Comparison of ENCODE assay signal across 15 cellular contexts in the genomic region with DNA sequence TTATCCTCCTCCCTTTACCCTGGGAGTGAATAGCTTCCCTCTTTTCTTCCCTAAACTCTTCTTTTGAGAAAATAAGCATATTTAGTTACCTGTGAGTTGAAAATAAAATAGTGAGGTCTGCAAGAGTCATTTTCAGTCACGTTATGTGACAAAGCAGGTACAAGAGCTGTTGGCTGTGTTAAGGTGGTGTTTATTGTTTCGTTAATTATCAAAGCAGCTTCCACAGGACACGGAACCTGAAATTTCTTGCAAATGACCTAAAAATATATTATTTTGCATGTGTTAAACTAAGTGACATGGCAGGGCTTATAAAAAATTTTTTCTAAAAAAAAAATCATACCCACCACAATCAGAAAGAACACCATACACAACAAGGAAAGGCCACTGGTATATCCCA. TPM values are rescaled to one million over a fixed set of nuclear protein-coding genes. Genes with fewer than 3 reads are reported as not detected.
DNase-seq lines count a peak whose midpoint lies in the region; ATAC-seq and TF ChIP-seq lines count a peak whose summit lies in the region.
"Had no signal": no experiment of that assay in that cellular context is flagged by ENCODE, and none has a peak within 500 bp of the region (broad histone marks: within the 10 kb centered on the region; RNA-seq: fewer than 3 reads in every experiment).

No MANE protein-coding gene starts in this region.

- H3K4me1 ChIP-seq in cardiac muscle cell (ENCODE audit: low read depth), result peaks cover 18% of the 10 kb centered on the region
- H3K4me1 ChIP-seq in adipocyte (ENCODE audit: control insufficient read depth, insufficient read depth, low read length), result peaks cover 81% of the 10 kb centered on the region
- peaks cover 52% of the 10 kb centered on the region for H3K4me1 ChIP-seq in foreskin keratinocyte
- peaks cover 75 to 100% (median 86%) of the 10 kb centered on the region in 4 donors for H3K4me1 ChIP-seq in stomach
- H3K4me1 ChIP-seq in transverse colon, result peaks cover 49 to 88% (median 54%) of the 10 kb centered on the region in 4 donors

- H3K27ac ChIP-seq in cardiac muscle cell (peak overlapping the region; percentile 33), foreskin keratinocyte (peak overlapping the region; percentile 25), stomach (peak overlapping the region in 4 of 5 donors; percentile 21 to 100 (median 99)), transverse colon (peak overlapping the region in 1 of 4 donors; percentile 51)
- H3K27ac ChIP-seq: WERI-Rb-1 had no signal

- H3K27me3 ChIP-seq in cardiac muscle cell (no peaks in the 10 kb centered on the region), adipocyte (replicated peaks; ENCODE audit: control insufficient read depth, insufficient read depth, low read length) (no peaks in the 10 kb centered on the region), foreskin keratinocyte (no peaks in the 10 kb centered on the region), stomach (no peaks in the 10 kb centered on the region), transverse colon (no peaks in the 10 kb centered on the region)

- H3K9ac ChIP-seq in adipocyte (ENCODE audit: low read length), result peak overlapping the region; percentile 99

- intact Hi-C loops in cardiac septum (cut with DNase I) (no loop called here), stomach (cut with DNase I; ENCODE audit: low total_unique reads) (no loop called here), transverse colon (cut with DNase I; ENCODE audit: low total_unique reads) (no loop called here)

- DNase-seq in cardiac muscle cell (ENCODE audit: low read depth in 1 of 2, low spot score in 1 of 2), result no peak
- DNase-seq in cardiac septum (ENCODE audit: low spot score), result no peak
- no peak for DNase-seq in adipocyte (ENCODE audit: low read depth)
- no peak for DNase-seq in foreskin keratinocyte
- no peak for DNase-seq in stomach
- no peak for DNase-seq in transverse colon
- no peak for DNase-seq in cerebellar nuclear complex (lab: John Stamatoyannopoulos, UW)
- DNase-seq: activated naive CD4-positive, alpha-beta T cell; endodermal cell; NCI-H187; NCI-H510A treated with DMSO at 0.1 percent for 48 hours; OCI-M1; SW 1271; WERI-Rb-1 had no signal

- peaks cover 100% of the 10 kb centered on the region for H3K36me3 ChIP-seq in cardiac muscle cell
- peaks cover 100% of the 10 kb centered on the region for H3K36me3 ChIP-seq in adipocyte (ENCODE audit: control insufficient read depth, insufficient read depth, low read length, severe bottlenecking)
- peaks cover 94 to 100% (median 100%) of the 10 kb centered on the region in 4 donors for H3K36me3 ChIP-seq in stomach
- H3K36me3 ChIP-seq in transverse colon, result peaks cover 0 to 99% (median 48%) of the 10 kb centered on the region in 4 donors

- TF ChIP-seq CTCF in cardiac muscle cell (IDR thresholded peaks at IDR 0.05; ENCODE audit: low read depth, low read length), result no peak
- no peak for TF ChIP-seq CTCF in foreskin keratinocyte (conservative IDR thresholded peaks at IDR 0.05)
- no peak for TF ChIP-seq CTCF in stomach (IDR thresholded peaks at IDR 0.05)
- TF ChIP-seq CTCF in transverse colon (IDR thresholded peaks at IDR 0.05), result no peak

- ATAC-seq in foreskin keratinocyte (no peak), HG03571 (IDR thresholded peaks at IDR 0.05; ENCODE audit: unreplicated experiment) (no peak)

- no peak for TF ChIP-seq POLR2A in stomach (IDR thresholded peaks at IDR 0.05)
- no peak for TF ChIP-seq POLR2A in transverse colon (IDR thresholded peaks at IDR 0.05)

- in situ Hi-C loops in transverse colon (cut with MboI; ENCODE audit: low pct_ligation_motif_present in 1 of 4, low pct_unique_long_range_greater_than_20kb in 1 of 4, low sequenced_read_pairs in 3 of 4), result loop anchor here in 2 of 4 donors (10.0 to 25.0 kb wide), 3 partner anchors 298 to 573 kb away; no protein-coding TSS in a partner anchor

- TF ChIP-seq EP300 in stomach (IDR thresholded peaks at IDR 0.05) (no peak), transverse colon (IDR thresholded peaks at IDR 0.05; ENCODE audit: low read depth) (no peak)

- H3K4me3 ChIP-seq in cardiac muscle cell (no peak overlapping the region), adipocyte (ENCODE audit: low read length) (peak overlapping the region; percentile 97), stomach (peak overlapping the region in 2 of 4 donors; percentile 94 to 98), transverse colon (peak overlapping the region in 1 of 4 donors; percentile 99)

- WGBS in stomach, 5 donors, result 57 to 77% (median 62%) methylated on average over 3 of the region's 3 CpGs
- WGBS in transverse colon (ENCODE audit: low coverage in 1 of 2), 2 donors, result 83 to 85% methylated on average over 3 of the region's 3 CpGs

- H3K9me3 ChIP-seq in cardiac muscle cell (ENCODE audit: low read depth) (no peaks in the 10 kb centered on the region), adipocyte (ENCODE audit: control insufficient read depth, low read length) (no peaks in the 10 kb centered on the region), stomach (no peaks in the 10 kb centered on the region), transverse colon (no peaks in the 10 kb centered on the region)

RNA-seq across cellular contexts. Expression of a gene that starts 8.3 kb away (rescaled TPM):
- total RNA-seq in cardiac muscle cell (169 and 201 TPM in 2 replicates), cardiac septum (140 TPM), foreskin keratinocyte (385 and 423 TPM in 2 replicates), stomach (100 to 1,000 TPM; 141 to 716 (median 250) TPM), transverse colon (100 to 1,000 TPM; 104 to 300 (median 229) TPM)
- polyA plus RNA-seq in cardiac muscle cell (78.3 and 101 TPM in 2 replicates), foreskin keratinocyte (74.9 and 102 TPM in 2 replicates), stomach (10 to 100 TPM; 26.6 to 88.6 (median 27.2) TPM)
